27 cellular contexts compared by ENCODE assay signal in the genomic region with DNA sequence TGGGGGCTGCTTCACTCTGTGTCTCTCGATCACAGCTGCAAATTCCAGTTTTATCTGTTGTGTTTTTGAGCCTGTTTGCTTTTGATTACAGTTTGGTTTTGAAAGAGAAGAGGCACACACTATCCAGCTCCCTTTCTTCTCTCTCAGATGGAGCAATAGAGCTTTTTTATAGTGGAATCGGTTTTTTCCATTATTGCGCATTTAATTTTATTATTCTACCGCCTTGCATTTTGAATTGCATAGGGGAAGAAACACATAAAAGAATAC.
"Had no signal": no experiment of that assay in that cellular context is flagged by ENCODE, and none has a peak within 500 bp of the region (broad histone marks: within the 10 kb centered on the region; RNA-seq: fewer than 3 reads in every experiment).

No MANE protein-coding gene starts in this region.

- H3K4me3 Mint-ChIP-seq: dendritic cell treated with granulocyte-macrophage colony-stimulating factor and Interleukin-4, amounts not matched to agents 40 ng/mL and 50 ng/mL, for 4 days; effector memory CD8-positive, alpha-beta T cell; endodermal cell; mesothelial cell of epicardium; naive B cell had no signal

- H3K9me3 ChIP-seq: colonic mucosa had no signal

- ATAC-seq: effector memory CD8-positive, alpha-beta T cell; esophagus mucosa; foreskin keratinocyte; gastroesophageal sphincter; heart left ventricle; left cardiac atrium; left lung; left ventricle myocardium superior; lower lobe of right lung; mucosa of descending colon had no signal

- H3K27me3 ChIP-seq: colonic mucosa, esophagus squamous epithelium, foreskin keratinocyte, gastroesophageal sphincter, heart left ventricle, hepatocyte, left lung had no signal

- FAIRE-seq: endometrium, frontal cortex, islet of Langerhans, keratinocyte had no signal

- H3K36me3 ChIP-seq: colonic mucosa, esophagus squamous epithelium, heart left ventricle, left lung, lower lobe of right lung had no signal

- H2AFZ ChIP-seq: hepatocyte had no signal

- H3K27ac ChIP-seq: colonic mucosa, epithelial cell of prostate, esophagus squamous epithelium, foreskin keratinocyte, gastroesophageal sphincter, heart left ventricle, hepatocyte, left lung, lower lobe of right lung had no signal

- H3K4me3 ChIP-seq: colonic mucosa, esophagus squamous epithelium, gastroesophageal sphincter, heart left ventricle, hepatocyte, left lung, lower lobe of right lung, mucosa of descending colon had no signal

- H3K27me3 Mint-ChIP-seq: dendritic cell treated with granulocyte-macrophage colony-stimulating factor and Interleukin-4, amounts not matched to agents 40 ng/mL and 50 ng/mL, for 4 days; effector memory CD8-positive, alpha-beta T cell; naive B cell had no signal

- H3K4me1 ChIP-seq: colonic mucosa, esophagus squamous epithelium, foreskin keratinocyte, gastroesophageal sphincter, left lung, lower lobe of right lung had no signal

- H3K4me2 ChIP-seq: hepatocyte had no signal

- H3K27ac Mint-ChIP-seq: dendritic cell treated with granulocyte-macrophage colony-stimulating factor and Interleukin-4, amounts not matched to agents 40 ng/mL and 50 ng/mL, for 4 days; endodermal cell; mesothelial cell of epicardium; naive B cell had no signal

- H3K79me2 ChIP-seq: hepatocyte had no signal

- DNase-seq: colonic mucosa; cortex of kidney; effector CD8-positive, alpha-beta T cell; effector memory CD8-positive, alpha-beta T cell; endodermal cell; erythroblast; esophagus squamous epithelium; foreskin keratinocyte; heart left ventricle; hypothalamus; left cardiac atrium; left lung; left ventricle myocardium superior; lower lobe of right lung; mesenchymal stem cell; mucosa of descending colon; naive B cell had no signal

- H3K4me1 Mint-ChIP-seq: mesothelial cell of epicardium, naive B cell had no signal
